12 cellular contexts compared by ENCODE assay signal in genomic region chr12:45336762-45337596, GRCh38.
DNase-seq lines count a peak whose midpoint lies in the region; ATAC-seq and TF ChIP-seq lines count a peak whose summit lies in the region.
"Had no signal": no experiment of that assay in that cellular context is flagged by ENCODE, and none has a peak within 500 bp of the region (broad histone marks: within the 10 kb centered on the region; RNA-seq: fewer than 3 reads in every experiment).

No MANE protein-coding gene starts in this region.

- no peaks in the 10 kb centered on the region for H3K27me3 Mint-ChIP-seq in progenitor cell of endocrine pancreas
- no peaks in the 10 kb centered on the region for H3K27me3 Mint-ChIP-seq in activated T-cell treated with anti-CD3 and anti-CD28 coated beads, Interleukin-2, amount 50 U/mL, for 4 hours (ENCODE audit: low read depth)

- H3K79me2 ChIP-seq in GM23248 (ENCODE audit: insufficient read depth) = peaks cover 24% of the 10 kb centered on the region

- H3K4me1 ChIP-seq in GM23248 (ENCODE audit: insufficient read depth) = peaks cover 18% of the 10 kb centered on the region

- H3K27ac ChIP-seq in GM23248 = peak overlapping the region; percentile 86

- no peak overlapping the region for H3K4me3 Mint-ChIP-seq in progenitor cell of endocrine pancreas (ENCODE audit: low read depth)
- H3K4me3 Mint-ChIP-seq in activated T-cell treated with anti-CD3 and anti-CD28 coated beads, Interleukin-2, amount 50 U/mL, for 4 hours = no peak overlapping the region

- peak overlapping the region; percentile 61 for H3K27ac Mint-ChIP-seq in progenitor cell of endocrine pancreas

- ATAC-seq in activated T-cell treated with anti-CD3 and anti-CD28 coated beads, Interleukin-2, amount 50 U/mL, for 4 hours = no peak

- WGBS in GM23248 (ENCODE audit: low coverage in 1 of 2, low lambda C conversion rate in 2 of 2, missing lambda C conversion rate in 2 of 2), 2 experiments = 84% methylated on average over 3 of the region's 3 CpGs

- peaks cover 9% of the 10 kb centered on the region for H3K36me3 Mint-ChIP-seq in progenitor cell of endocrine pancreas (ENCODE audit: insufficient read depth)
- H3K36me3 Mint-ChIP-seq in activated T-cell treated with anti-CD3 and anti-CD28 coated beads, Interleukin-2, amount 50 U/mL, for 4 hours (ENCODE audit: insufficient read depth) = peaks cover 18% of the 10 kb centered on the region

- peaks cover 45% of the 10 kb centered on the region for H3K4me1 Mint-ChIP-seq in progenitor cell of endocrine pancreas (ENCODE audit: low read depth)
- H3K4me1 Mint-ChIP-seq in activated T-cell treated with anti-CD3 and anti-CD28 coated beads, Interleukin-2, amount 50 U/mL, for 4 hours (ENCODE audit: low read depth) = no peaks in the 10 kb centered on the region

- peaks cover 2% of the 10 kb centered on the region for H3K9me3 Mint-ChIP-seq in progenitor cell of endocrine pancreas (ENCODE audit: low read depth)
- H3K9me3 Mint-ChIP-seq in activated T-cell treated with anti-CD3 and anti-CD28 coated beads, Interleukin-2, amount 50 U/mL, for 4 hours = no peaks in the 10 kb centered on the region

- H3K27me3 ChIP-seq in GM23248 (replicated peaks; ENCODE audit: insufficient read depth) = no peaks in the 10 kb centered on the region

- H3K9ac ChIP-seq in GM23248 = 0 out of 2 replicates have a peak overlapping the region, but pooled peaks have one; percentile 11

- H2AFZ ChIP-seq in GM23248 = no peak overlapping the region

- no peaks in the 10 kb centered on the region for H3K9me3 ChIP-seq in GM23248 (ENCODE audit: low read depth)

- H3F3A ChIP-seq in GM23248 (ENCODE audit: insufficient read depth) = peaks cover 20% of the 10 kb centered on the region

- peak; percentile 90 for DNase-seq in GM23248
- peak; percentile 83 for DNase-seq in RPMI7951 (ENCODE audit: low read depth)
- peak; percentile 35 to 41 for DNase-seq in erythroblast (lab: John Stamatoyannopoulos, UW)
- DNase-seq in progenitor cell of endocrine pancreas (ENCODE audit: low spot score, unreplicated experiment) = no peak
- DNase-seq in activated T-cell treated with anti-CD3 and anti-CD28 coated beads, Interleukin-2, amount 50 U/mL, for 4 hours = no peak
- DNase-seq in activated gamma-delta T cell (lab: John Stamatoyannopoulos, UW) = no peak
- DNase-seq in AML-193 (lab: John Stamatoyannopoulos, UW) = no peak
- DNase-seq in ecto neural progenitor cell (ENCODE audit: low spot score) = no peak
- DNase-seq: activated CD4-positive, CD25-positive, alpha-beta regulatory T cell treated with anti-CD3 and anti-CD28 coated beads, Interleukin-2, amount 50 U/mL, for 72 hours; activated gamma-delta T cell treated with Interleukin-2 at 50 U/mL for 16 hours; DMS79; effector memory CD4-positive, alpha-beta T cell had no signal

- in situ Hi-C loops in GM23248 (cut with MboI) = no loop called here

- peak overlapping the region; percentile 35 for H3K4me2 ChIP-seq in GM23248 (ENCODE audit: unreplicated experiment)

- H3K4me3 ChIP-seq in GM23248 = 0 out of 2 replicates have a peak overlapping the region, but pooled peaks have one; percentile 7

- no peak for TF ChIP-seq POLR2A in erythroblast (IDR thresholded peaks at IDR 0.05; ENCODE audit: low read length)

- H3K36me3 ChIP-seq in GM23248 (ENCODE audit: low read depth) = no peaks in the 10 kb centered on the region

- H3K9me2 ChIP-seq in GM23248 (ENCODE audit: insufficient read depth) = no peaks in the 10 kb centered on the region

- no peak for TF ChIP-seq CTCF in progenitor cell of endocrine pancreas (IDR thresholded peaks at IDR 0.05; ENCODE audit: unreplicated experiment)

- 0 out of 2 replicates have a peak, but pooled peaks cover 3% of the 10 kb centered on the region for H4K20me1 ChIP-seq in GM23248 (ENCODE audit: insufficient read depth)

Comparison
In these comparisons a context has a peak if more than half of its experiments do, and no peak if none do; other contexts are left out.
1. DNase-seq: peak in GM23248 (single experiment), RPMI7951 (single experiment) and erythroblast (2 of 2); none in progenitor cell of endocrine pancreas (single experiment), activated T-cell treated with anti-CD3 and anti-CD28 coated beads, Interleukin-2, amount 50 U/mL, for 4 hours (single experiment), activated gamma-delta T cell (single experiment), AML-193 (0 of 2) and ecto neural progenitor cell (single experiment).